ENCODE assay signal across 35 cellular contexts in genomic region chr9:98425079-98425478, GRCh38.
"Had no signal": no experiment of that assay in that cellular context is flagged by ENCODE, and none has a peak within 500 bp of the region (broad histone marks: within the 10 kb centered on the region; RNA-seq: fewer than 3 reads in every experiment).

No MANE protein-coding gene starts in this region.

- DNase-seq: Karpas-422, Kasumi-1, MG63, MM.1S, MV-4-11, NCI-H1048, NCI-H1092, NCI-H1092 treated with DMSO at 0.1 percent for 48 hours, NCI-H1105, NCI-H1105 treated with DMSO at 0.1 percent for 48 hours, NCI-H1417, NCI-H1417 treated with DMSO at 0.1 percent for 48 hours, NCI-H1436, NCI-H1436 treated with DMSO at 0.1 percent for 48 hours, NCI-H146, NCI-H1694, NCI-H1694 treated with DMSO at 0.1 percent for 48 hours, NCI-H187, NCI-H187 treated with DMSO at 0.1 percent for 48 hours, NCI-H1930, NCI-H2029, NCI-H2029 treated with DMSO at 0.1 percent for 48 hours, NCI-H2081, NCI-H2081 treated with DMSO at 0.1 percent for 48 hours, NCI-H2107, NCI-H2171, NCI-H2171 treated with DMSO at 0.1 percent for 48 hours, NCI-H2227 treated with DMSO at 0.1 percent for 48 hours, NCI-H226, NCI-H345, NCI-H446, NCI-H446 treated with DMSO at 0.1 percent for 48 hours, NCI-H510A, NCI-H510A treated with DMSO at 0.1 percent for 48 hours, NCI-H524 had no signal

- H3K4me3 ChIP-seq: MG63 had no signal

- H3K36me3 ChIP-seq: MG63 had no signal

- H3K27me3 ChIP-seq: MG63 had no signal

- H3K9me3 ChIP-seq: MG63 had no signal
